ENCODE assay signal across 20 cellular contexts in the genomic region with DNA sequence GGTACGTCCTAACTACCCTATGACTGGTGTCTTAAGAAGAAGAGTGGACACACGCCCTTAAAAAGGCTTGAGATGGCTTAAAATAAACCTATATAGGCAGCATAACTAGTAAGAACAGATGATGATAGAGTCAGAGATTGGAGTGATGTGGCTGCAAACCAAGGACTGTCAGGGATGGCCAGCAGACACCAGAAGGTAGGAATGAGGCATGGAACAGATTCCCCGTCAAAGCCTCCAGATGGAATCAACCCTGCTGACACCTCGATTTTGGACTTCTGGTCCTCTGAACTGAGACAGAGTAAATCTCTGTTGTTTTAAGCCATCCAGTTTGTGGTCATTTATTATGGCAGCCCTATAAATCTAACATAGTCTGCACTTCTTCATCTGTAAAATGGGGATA.
"Had no signal": no experiment of that assay in that cellular context is flagged by ENCODE, and none has a peak within 500 bp of the region (broad histone marks: within the 10 kb centered on the region; RNA-seq: fewer than 3 reads in every experiment).

No MANE protein-coding gene starts in this region.

- H3K4me3 ChIP-seq: colonic mucosa, heart right ventricle, left lung, lower lobe of right lung, prostate gland, skin epidermis, thoracic aorta, transverse colon had no signal

- H3K27ac ChIP-seq: colonic mucosa, left lung, lower lobe of right lung, parathyroid adenoma, prostate gland, skin epidermis, thoracic aorta, transverse colon had no signal

- H3K4me1 ChIP-seq: colonic mucosa, lower lobe of right lung, parathyroid adenoma, prostate gland had no signal

- H3K9ac ChIP-seq: parathyroid adenoma had no signal

- H3K9me3 ChIP-seq: colonic mucosa, heart right ventricle, left lung, lower lobe of right lung, prostate gland, thoracic aorta, transverse colon had no signal

- H3K36me3 ChIP-seq: colonic mucosa, heart right ventricle, left lung, lower lobe of right lung, prostate gland, thoracic aorta, transverse colon had no signal

- H3K79me2 ChIP-seq: parathyroid adenoma had no signal

- ATAC-seq: heart right ventricle; left lung; lower lobe of right lung; natural killer cell treated with Interleukin-12 subunit alpha and Interleukin-12 subunit beta and Interleukin-15 and Interleukin-18, amount 100 ng/mL, for 72 hours; sciatic nerve; stimulated activated naive B cell treated with anti-CD40 and anti-IgM and Interleukin-4, amounts not matched to agents 10 μg/mL and 1 μg/mL and 100 μg/mL, for 72 hours; stimulated activated naive CD8-positive, alpha-beta T cell treated with anti-CD3 and anti-CD28 coated beads, Interleukin-15, amount 100 ng/mL, for 72 hours had no signal

- H2AFZ ChIP-seq: parathyroid adenoma had no signal

- DNase-seq: colonic mucosa; dermis blood vessel endothelial cell; effector CD4-positive, alpha-beta T cell; heart right ventricle; hypothalamus; left lung; lower lobe of right lung; occipital lobe; retina; stimulated activated CD4-positive, alpha-beta T cell treated with anti-CD3 and anti-CD28 coated beads, Interleukin-2, amount 100 ng/mL, for 24 hours; stimulated activated CD4-positive, alpha-beta T cell treated with anti-CD3 and anti-CD28 coated beads, Interleukin-4, amount 100 ng/mL, for 4 hours; stimulated activated naive B cell treated with anti-CD40 and anti-IgM and Interleukin-4, amounts not matched to agents 10 μg/mL and 1 μg/mL and 100 μg/mL, for 72 hours; stimulated activated naive CD8-positive, alpha-beta T cell treated with anti-CD3 and anti-CD28 coated beads, Interleukin-15, amount 100 ng/mL, for 72 hours; transverse colon had no signal
